ENCODE assay signal across 1 cellular context in the genomic region with DNA sequence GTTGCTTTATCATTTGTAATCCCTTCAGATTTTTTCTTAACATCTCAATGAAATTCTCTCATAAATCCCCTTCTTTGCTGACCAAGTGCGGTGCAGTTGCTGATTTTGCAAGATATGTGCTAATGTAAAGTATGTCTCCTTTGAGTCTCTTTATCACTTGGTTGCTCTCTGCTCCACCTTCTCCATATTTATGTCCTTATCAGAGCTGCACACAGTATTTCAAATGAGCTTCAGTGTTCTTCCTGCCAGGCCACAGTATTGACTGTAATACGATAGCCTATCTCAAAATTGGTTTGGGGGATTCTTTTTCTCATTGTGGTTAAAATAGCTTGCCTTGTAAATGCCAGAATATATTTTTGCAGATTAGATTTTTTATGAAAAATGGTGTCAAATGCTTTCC.
TF ChIP-seq lines count a peak whose summit lies in the region.

No MANE protein-coding gene starts in this region.

TF ChIP-seq in K562, 482 proteins besides CTCF, POLR2A, EP300 and RAD21:
- TF ChIP-seq TAL1 (IDR thresholded peaks at IDR 0.05) (peak; percentile 74), ZNF239 (CRISPR knock-in tag; IDR thresholded peaks at IDR 0.05) (peak; percentile 73), ATF3 (IDR thresholded peaks at IDR 0.05) (no peak), ATF3 (CRISPR knock-in tag; conservative IDR thresholded peaks at IDR 0.05) (no peak), MGA (IDR thresholded peaks at IDR 0.05) (no peak), ARID3A (IDR thresholded peaks at IDR 0.05; ENCODE audit: borderline replicate concordance, low read depth, low read length) (peak; percentile 51; the same call in 1 of the 2 replicates), RCOR1 (IDR thresholded peaks at IDR 0.05; ENCODE audit: borderline replicate concordance in 1 of 2, low read depth in 2 of 2, low read length in 2 of 2) (peak in 1 of 2 experiments; percentile 81; a peak in 2 of 4 replicates), MTA2 (IDR thresholded peaks at IDR 0.05; ENCODE audit: low read depth) (peak; percentile 44), MAFK (IDR thresholded peaks at IDR 0.05; ENCODE audit: low read length) (peak; percentile 12; the same call in 1 of the 2 replicates), SREBF2 (CRISPR knock-in tag; IDR thresholded peaks at IDR 0.05) (no peak), RNF2 (IDR thresholded peaks at IDR 0.05) (0 out of 2 replicates have a peak, but pooled peaks have one; percentile 29), C11orf30 (IDR thresholded peaks at IDR 0.05; ENCODE audit: low read depth) (peak; percentile 26; the same call in 1 of the 2 replicates), STAT5A (IDR thresholded peaks at IDR 0.05; ENCODE audit: borderline replicate concordance, low read length) (peak; percentile 44; the same call in 1 of the 2 replicates), KDM1A (IDR thresholded peaks at IDR 0.05) (peak; percentile 71 to 73), TCF3 (CRISPR knock-in tag; IDR thresholded peaks at IDR 0.05) (peak; percentile 83), PML (IDR thresholded peaks at IDR 0.05; ENCODE audit: low read length) (0 out of 2 replicates have a peak, but pooled peaks have one; percentile 38), MEIS2 (IDR thresholded peaks at IDR 0.05; ENCODE audit: partially characterized antibody) (peak; percentile 31), JUND (IDR thresholded peaks at IDR 0.05; ENCODE audit: borderline replicate concordance, low read depth, low read length) (peak; percentile 26; the same call in 1 of the 2 replicates), JUND (tag; IDR thresholded peaks at IDR 0.05; ENCODE audit: borderline replicate concordance, low read depth, low read length) (no peak; the same call in 2 of the 3 replicates), CBFA2T2 (conservative IDR thresholded peaks at IDR 0.05) (peak; percentile 80), HDAC2 (IDR thresholded peaks at IDR 0.05) (0 out of 2 replicates have a peak, but pooled peaks have one; percentile 48), SMARCA4 (IDR thresholded peaks at IDR 0.05) (peak; percentile 75), CBFA2T3 (IDR thresholded peaks at IDR 0.05) (peak; percentile 90), FOXK2 (conservative IDR thresholded peaks at IDR 0.05 in 1 of 2, IDR thresholded peaks at IDR 0.05 in 1 of 2; ENCODE audit: low read depth in 2 of 2) (peak; percentile 36 to 42; a peak in 1 of 4 replicates), FOXM1 (IDR thresholded peaks at IDR 0.05; ENCODE audit: low read depth) (0 out of 2 replicates have a peak, but pooled peaks have one; percentile 30), FOXM1 (CRISPR knock-in tag; IDR thresholded peaks at IDR 0.05; ENCODE audit: low read depth) (no peak), TBL1XR1 (IDR thresholded peaks at IDR 0.05; ENCODE audit: low read length in 2 of 2) (peak in 1 of 2 experiments; percentile 65; a peak in 1 of 4 replicates), HES1 (IDR thresholded peaks at IDR 0.05; ENCODE audit: low read depth) (0 out of 2 replicates have a peak, but pooled peaks have one; percentile 35), SOX6 (IDR thresholded peaks at IDR 0.05) (0 out of 2 replicates have a peak, but pooled peaks have one; percentile 36), YBX1 (IDR thresholded peaks at IDR 0.05) (no peak), KLF16 (IDR thresholded peaks at IDR 0.05) (peak; percentile 65; the same call in 1 of the 2 replicates), NCOR1 (IDR thresholded peaks at IDR 0.05) (peak; percentile 73), PHF8 (IDR thresholded peaks at IDR 0.05; ENCODE audit: borderline replicate concordance, low read length) (no peak), ZNF398 (CRISPR knock-in tag; IDR thresholded peaks at IDR 0.05) (no peak), POLR2AphosphoS5 (IDR thresholded peaks at IDR 0.05; ENCODE audit: control insufficient read depth, insufficient read depth, low read depth, low read length) (peak; percentile 47; the same call in 1 of the 2 replicates), ARID1B (IDR thresholded peaks at IDR 0.05) (peak; percentile 86), ZNF384 (IDR thresholded peaks at IDR 0.05; ENCODE audit: low read depth, low read length) (no peak), TEAD4 (IDR thresholded peaks at IDR 0.05; ENCODE audit: low read length) (peak; percentile 87), TEAD4 (CRISPR knock-in tag; IDR thresholded peaks at IDR 0.05; ENCODE audit: borderline replicate concordance) (no peak), DPF2 (IDR thresholded peaks at IDR 0.05) (peak; percentile 79), GABPB2 (CRISPR knock-in tag; conservative IDR thresholded peaks at IDR 0.05) (no peak), NFIC (IDR thresholded peaks at IDR 0.05) (peak; percentile 55), BHLHE40 (IDR thresholded peaks at IDR 0.05; ENCODE audit: low read length) (no peak), SMARCC2 (IDR thresholded peaks at IDR 0.05; ENCODE audit: low read depth) (peak; percentile 50; the same call in 1 of the 2 replicates), ZNF316 (IDR thresholded peaks at IDR 0.05) (peak; percentile 34; the same call in 1 of the 2 replicates), CEBPB (tag; IDR thresholded peaks at IDR 0.05) (peak; percentile 25; the same call in 1 of the 2 replicates)
- TF ChIP-seq, protein P1, sequence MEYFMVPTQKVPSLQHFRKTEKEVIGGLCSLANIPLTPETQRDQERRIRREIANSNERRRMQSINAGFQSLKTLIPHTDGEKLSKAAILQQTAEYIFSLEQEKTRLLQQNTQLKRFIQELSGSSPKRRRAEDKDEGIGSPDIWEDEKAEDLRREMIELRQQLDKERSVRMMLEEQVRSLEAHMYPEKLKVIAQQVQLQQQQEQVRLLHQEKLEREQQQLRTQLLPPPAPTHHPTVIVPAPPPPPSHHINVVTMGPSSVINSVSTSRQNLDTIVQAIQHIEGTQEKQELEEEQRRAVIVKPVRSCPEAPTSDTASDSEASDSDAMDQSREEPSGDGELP (CRISPR knock-in tag; IDR thresholded peaks at IDR 0.05; ENCODE audit: borderline replicate concordance), result no peak
